ENCODE assay signal across 9 cellular contexts in the genomic region with DNA sequence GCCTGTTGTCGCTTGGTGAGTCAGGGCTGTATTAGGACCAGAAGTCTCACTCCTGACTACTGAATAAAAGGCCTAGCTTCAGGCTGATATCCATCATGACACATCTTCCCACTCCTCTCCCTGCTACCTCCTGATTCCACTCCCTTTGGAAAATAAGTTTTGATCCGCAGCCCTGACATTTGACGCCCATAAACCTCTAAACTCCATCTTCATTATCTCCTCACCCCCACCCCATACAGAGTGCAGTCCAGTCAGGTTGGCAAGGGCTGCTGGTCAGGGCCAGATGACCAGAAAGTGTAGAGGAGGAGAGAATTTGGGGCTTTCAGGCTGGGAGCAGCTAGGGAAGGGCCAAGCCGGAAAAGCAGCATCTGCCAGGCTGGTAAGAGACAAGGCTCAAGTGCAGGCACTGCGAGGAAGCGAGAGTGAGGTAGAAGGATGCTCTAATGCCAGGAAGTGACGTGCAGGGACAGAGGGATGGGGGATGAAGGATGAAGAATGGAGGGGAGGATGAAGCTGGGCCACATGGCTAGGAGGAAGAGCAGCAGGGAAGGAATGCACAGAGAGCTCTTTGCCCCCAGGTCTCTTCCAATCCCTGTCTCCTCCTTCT. TPM values are rescaled to one million over a fixed set of nuclear protein-coding genes. Genes with fewer than 3 reads are reported as not detected.
DNase-seq lines count a peak whose midpoint lies in the region; ATAC-seq and TF ChIP-seq lines count a peak whose summit lies in the region.
"Had no signal": no experiment of that assay in that cellular context is flagged by ENCODE, and none has a peak within 500 bp of the region (broad histone marks: within the 10 kb centered on the region; RNA-seq: fewer than 3 reads in every experiment).

No MANE protein-coding gene starts in this region.

- intact Hi-C loops in left ventricle myocardium inferior (cut with micrococcal nuclease) (loop anchor here (5.0 kb wide), 1 partner anchor 91 kb away; no protein-coding TSS in a partner anchor), Right ventricle myocardium inferior (cut with DNase I) (loop anchor here (5.0 to 10.0 kb wide), 3 partner anchors 136 to 333 kb away; a partner anchor contains a TSS), vagina (cut with DNase I) (no loop called here)

- no peaks in the 10 kb centered on the region for H3K9me3 Mint-ChIP-seq in brain

- H3K27me3 Mint-ChIP-seq in brain = peaks cover 5% of the 10 kb centered on the region

- TF ChIP-seq CTCF in left ventricle myocardium inferior (IDR thresholded peaks at IDR 0.05; ENCODE audit: borderline replicate concordance) = no peak
- TF ChIP-seq CTCF in brain (conservative IDR thresholded peaks at IDR 0.05) = no peak
- TF ChIP-seq CTCF in vagina (IDR thresholded peaks at IDR 0.05) = no peak

- peak overlapping the region; percentile 84 for H3K27ac ChIP-seq in left ventricle myocardium inferior (replicated peaks)
- H3K27ac ChIP-seq in vagina = peak overlapping the region; percentile 85

- peaks cover 65% of the 10 kb centered on the region for H3K4me1 Mint-ChIP-seq in brain

- no peak overlapping the region for H3K9ac ChIP-seq in mucosa of stomach (ENCODE audit: low read length)

- H3K9me3 ChIP-seq in left ventricle myocardium inferior (replicated peaks) (no peaks in the 10 kb centered on the region), mucosa of stomach (ENCODE audit: control insufficient read depth, low read length) (no peaks in the 10 kb centered on the region), vagina (no peaks in the 10 kb centered on the region)

- DNase-seq in left ventricle myocardium inferior (no peak), Right ventricle myocardium inferior (ENCODE audit: missing footprints) (no peak), vagina (ENCODE audit: extremely low spot score in 2 of 2) (peak in 1 of 2 donors; percentile 82), NCI-H526 treated with DMSO at 0.1 percent for 48 hours (lab: John Stamatoyannopoulos, UW) (no peak), dedifferentiated amniotic fluid mesenchymal stem cell (ENCODE audit: extremely low spot score) (no peak)

- H3K27ac Mint-ChIP-seq in brain = peak overlapping the region; percentile 48 to 94 (median 89)

- H3K27me3 ChIP-seq in left ventricle myocardium inferior (ENCODE audit: low read depth) (no peaks in the 10 kb centered on the region), mucosa of stomach (ENCODE audit: control insufficient read depth, insufficient read depth, low read length) (no peaks in the 10 kb centered on the region), vagina (no peaks in the 10 kb centered on the region)

- peaks cover 9% of the 10 kb centered on the region for H3K36me3 Mint-ChIP-seq in brain

- no peak for ATAC-seq in Right ventricle myocardium inferior
- no peak for ATAC-seq in activated CD4-positive, CD25-positive, alpha-beta regulatory T cell treated with anti-CD3 and anti-CD28 coated beads, Interleukin-2, amount 50 U/mL, for 24 hours
- ATAC-seq: Panc1 had no signal

- H3K4me3 Mint-ChIP-seq in brain = peak overlapping the region; percentile 92 to 96 (median 95)

- H3K4me1 ChIP-seq in left ventricle myocardium inferior (peaks cover 56% of the 10 kb centered on the region), mucosa of stomach (ENCODE audit: control insufficient read depth, insufficient read depth, low read length) (peaks cover 44% of the 10 kb centered on the region), vagina (peaks cover 42% of the 10 kb centered on the region)

- TF ChIP-seq POLR2A in vagina (IDR thresholded peaks at IDR 0.05) = no peak

- H3K36me3 ChIP-seq in left ventricle myocardium inferior (no peaks in the 10 kb centered on the region), mucosa of stomach (ENCODE audit: control insufficient read depth, insufficient read depth, low read length) (no peaks in the 10 kb centered on the region), vagina (no peaks in the 10 kb centered on the region)

- peak overlapping the region; percentile 89 for H3K4me3 ChIP-seq in left ventricle myocardium inferior
- H3K4me3 ChIP-seq in mucosa of stomach (ENCODE audit: low read length) = peak overlapping the region; percentile 34
- peak overlapping the region; percentile 67 to 83 for H3K4me3 ChIP-seq in vagina

RNA-seq across cellular contexts. Expression of a gene that starts 1.2 kb away (rescaled TPM):
- total RNA-seq in left ventricle myocardium inferior (21.6 TPM), Right ventricle myocardium inferior (19.1 TPM), vagina (18.9 TPM)
- polyA plus RNA-seq in brain (ENCODE audit: insufficient read depth, low read depth, low replicate concordance) = 28.5 TPM

RNA-seq across cellular contexts. Expression of a gene that starts 5.0 kb away (rescaled TPM):
- 101 TPM for total RNA-seq in left ventricle myocardium inferior
- total RNA-seq in Right ventricle myocardium inferior = 149 TPM
- 37.4 TPM for polyA plus RNA-seq in brain (ENCODE audit: insufficient read depth, low read depth, low replicate concordance)
- 56.2 TPM for total RNA-seq in vagina

RNA-seq across cellular contexts. Expression of a gene that starts 46.0 kb away (rescaled TPM):
- total RNA-seq in left ventricle myocardium inferior (14.0 TPM), Right ventricle myocardium inferior (16.0 TPM), vagina (19.2 TPM)
- polyA plus RNA-seq in brain (ENCODE audit: insufficient read depth, low read depth, low replicate concordance) = 99.3 TPM

Comparison
In these comparisons a context has a peak if more than half of its experiments do, and no peak if none do; other contexts are left out.
1. H3K4me3 ChIP-seq: peak in every context shown above with its lines; median percentile 89 in left ventricle myocardium inferior; 75 in vagina; 34 in mucosa of stomach.